ENCODE assay signal across 13 cellular contexts in genomic region chr4:142493255-142493976, GRCh38.
"Had no signal": no experiment of that assay in that cellular context is flagged by ENCODE, and none has a peak within 500 bp of the region (broad histone marks: within the 10 kb centered on the region; RNA-seq: fewer than 3 reads in every experiment).

No MANE protein-coding gene starts in this region.

- H3K4me1 ChIP-seq: adrenal gland, left ventricle myocardium inferior, thyroid gland had no signal

- H3K36me3 ChIP-seq: adrenal gland, left ventricle myocardium inferior, thyroid gland, WERI-Rb-1 had no signal

- H3K9me3 ChIP-seq: adrenal gland, thyroid gland had no signal

- DNase-seq: activated CD4-positive, alpha-beta memory T cell treated with anti-CD3 and anti-CD28 coated beads for 36 hours; activated CD4-positive, alpha-beta T cell treated with anti-CD3 and anti-CD28 coated beads for 36 hours; activated naive CD4-positive, alpha-beta T cell treated with anti-CD3 and anti-CD28 coated beads, Interleukin-2, amount 50 U/mL, for 16 hours; activated T-cell treated with anti-CD3 and anti-CD28 coated beads, Interleukin-2, amount 50 U/mL, for 24 hours; adrenal gland; dermis blood vessel endothelial cell; hypothalamus; kidney; left ventricle myocardium inferior; natural killer cell; stimulated activated naive B cell treated with anti-CD40 and anti-IgM and Interleukin-4, amounts not matched to agents 10 μg/mL and 1 μg/mL and 100 μg/mL, for 72 hours; thyroid gland; WERI-Rb-1 had no signal

- H3K27me3 ChIP-seq: adrenal gland, thyroid gland had no signal

- H3K27ac ChIP-seq: adrenal gland, left ventricle myocardium inferior, thyroid gland, WERI-Rb-1 had no signal

- ATAC-seq: activated CD4-positive, alpha-beta T cell treated with anti-CD3 and anti-CD28 coated beads for 36 hours; stimulated activated naive B cell treated with anti-CD40 and anti-IgM and Interleukin-4, amounts not matched to agents 10 μg/mL and 1 μg/mL and 100 μg/mL, for 72 hours had no signal

- H3K4me3 ChIP-seq: adrenal gland, left ventricle myocardium inferior, thyroid gland had no signal
